ENCODE assay signal across 8 cellular contexts in genomic region chr10:102230861-102231356, GRCh38. TPM values are rescaled to one million over a fixed set of nuclear protein-coding genes. Genes with fewer than 3 reads are reported as not detected.
DNase-seq lines count a peak whose midpoint lies in the region; ATAC-seq and TF ChIP-seq lines count a peak whose summit lies in the region.

No MANE protein-coding gene starts in this region.

- H3K4me3 ChIP-seq in BE2C (ENCODE audit: low read depth, low read length) (peak overlapping the region; percentile 45), HUES48 (ENCODE audit: low read depth, low read length) (peak overlapping the region; percentile 64), epithelial cell of esophagus (ENCODE audit: low read length) (peak overlapping the region; percentile 38), urinary bladder (ENCODE audit: low read depth, low read length) (peak overlapping the region; percentile 35)

- H3K27ac Mint-ChIP-seq in natural killer cell: peak overlapping the region in 1 of 2 donors; percentile 42

- H3K4me3 Mint-ChIP-seq in natural killer cell: peak overlapping the region; percentile 91

- TF ChIP-seq CTCF in BE2C (IDR thresholded peaks at IDR 0.05; ENCODE audit: low read depth, low read length) (peak; percentile 8; the same call in 1 of the 2 replicates), epithelial cell of esophagus (IDR thresholded peaks at IDR 0.05; ENCODE audit: insufficient read depth, low read depth, low read length, missing control alignments) (peak; percentile 34), natural killer cell (IDR thresholded peaks at IDR 0.05) (no peak)

- no peaks in the 10 kb centered on the region for H3K36me3 Mint-ChIP-seq in natural killer cell

- ATAC-seq in natural killer cell: peak in 2 of 3 donors; percentile 17 to 20

- DNase-seq in BE2C (peak; percentile 38), epithelial cell of esophagus (ENCODE audit: low read depth) (peak; percentile 58), natural killer cell (peak; percentile 45), hepatic stellate cell (ENCODE audit: low spot score) (no peak), NCI-H187 treated with DMSO at 0.1 percent for 48 hours (lab: John Stamatoyannopoulos, UW) (no peak)
- peak; percentile 15 to 32 for DNase-seq in activated CD4-positive, alpha-beta T cell treated with anti-CD3 and anti-CD28 coated beads, Interleukin-2, amount 50 U/mL, for 4 hours

- H3K36me3 ChIP-seq in BE2C (no peaks in the 10 kb centered on the region), HUES48 (ENCODE audit: control insufficient read depth, insufficient read depth, low read length) (no peaks in the 10 kb centered on the region), urinary bladder (ENCODE audit: insufficient read depth) (no peaks in the 10 kb centered on the region)

- intact Hi-C loops in natural killer cell (cut with micrococcal nuclease): loop anchor here (2.0 kb wide), 1 partner anchor 168 kb away; no protein-coding TSS in a partner anchor

- H3K27me3 Mint-ChIP-seq in natural killer cell (ENCODE audit: low read depth in 2 of 2): peaks cover 30 to 65% of the 10 kb centered on the region in 2 donors

- 1% methylated on average over 52 of the region's 52 CpGs for WGBS in urinary bladder

- H3K9me3 Mint-ChIP-seq in natural killer cell: no peaks in the 10 kb centered on the region

- H3K4me1 Mint-ChIP-seq in natural killer cell: peaks cover 22 to 39% of the 10 kb centered on the region in 2 donors

- H3K4me1 ChIP-seq in BE2C (no peaks in the 10 kb centered on the region), HUES48 (ENCODE audit: control insufficient read depth, insufficient read depth, low read length) (peaks cover 4% of the 10 kb centered on the region; the same call in 1 of the 2 replicates), urinary bladder (ENCODE audit: insufficient read depth) (no peaks in the 10 kb centered on the region)

- no peak overlapping the region for H3K9ac ChIP-seq in HUES48 (ENCODE audit: low read depth, low read length)

- H3K27me3 ChIP-seq in BE2C: peaks cover 32% of the 10 kb centered on the region
- H3K27me3 ChIP-seq in HUES48 (ENCODE audit: control insufficient read depth, insufficient read depth, low read length): peaks cover 94% of the 10 kb centered on the region

- H3K9me3 ChIP-seq in BE2C (no peaks in the 10 kb centered on the region), HUES48 (ENCODE audit: control insufficient read depth, insufficient read depth, low read length) (no peaks in the 10 kb centered on the region)

- H3K27ac ChIP-seq in HUES48 (ENCODE audit: low read depth, low read length) (no peak overlapping the region), urinary bladder (ENCODE audit: low read depth) (no peak overlapping the region)

RNA-seq across cellular contexts. Expression of gene ELOVL3, which starts 4.8 kb away (rescaled TPM):
- polyA plus RNA-seq in BE2C (2012; ENCODE audit: insufficient read depth, insufficient read length, low read depth): 0.32 TPM
- total RNA-seq in natural killer cell: not detected
- total RNA-seq in urinary bladder: not detected
- polyA plus RNA-seq in urinary bladder: 0.29 TPM

RNA-seq across cellular contexts. Expression of gene PITX3, which starts 10.4 kb away (rescaled TPM):
- not detected for polyA plus RNA-seq in BE2C (2012; ENCODE audit: insufficient read depth, insufficient read length, low read depth)
- total RNA-seq in natural killer cell (not detected), urinary bladder (0.32 TPM)
- polyA plus RNA-seq in urinary bladder: 0.08 TPM

RNA-seq across cellular contexts. Expression of gene GBF1, which starts 14.4 kb away (rescaled TPM):
- polyA plus RNA-seq in BE2C (2012; ENCODE audit: insufficient read depth, insufficient read length, low read depth): 66.7 TPM
- total RNA-seq in natural killer cell (10 to 100 TPM; 48.2 to 52.5 (median 50.9) TPM), urinary bladder (29.3 TPM)
- 22.9 TPM for polyA plus RNA-seq in urinary bladder

Comparison
In these comparisons a context has a peak if more than half of its experiments do, and no peak if none do; other contexts are left out.
1. DNase-seq: peak in BE2C (single experiment), activated CD4-positive, alpha-beta T cell treated with anti-CD3 and anti-CD28 coated beads, Interleukin-2, amount 50 U/mL, for 4 hours (2 of 2), epithelial cell of esophagus (single experiment) and natural killer cell (single experiment); none in hepatic stellate cell (single experiment) and NCI-H187 treated with DMSO at 0.1 percent for 48 hours (single experiment).
2. Peak in every context shown above with its lines, with median percentiles within 50 percentile points of each other: H3K4me3 ChIP-seq.